Comparison of ENCODE assay signal across 10 cellular contexts in genomic region chr4:39030726-39031125, GRCh38. TPM values are rescaled to one million over a fixed set of nuclear protein-coding genes. Genes with fewer than 3 reads are reported as not detected.
DNase-seq lines count a peak whose midpoint lies in the region; ATAC-seq and TF ChIP-seq lines count a peak whose summit lies in the region.
"Had no signal": no experiment of that assay in that cellular context is flagged by ENCODE, and none has a peak within 500 bp of the region (broad histone marks: within the 10 kb centered on the region; RNA-seq: fewer than 3 reads in every experiment).

No MANE protein-coding gene starts in this region.

- H3K4me3 ChIP-seq in left ventricle myocardium inferior, result no peak overlapping the region
- H3K4me3 ChIP-seq: right atrium auricular region had no signal

- H3K27me3 Mint-ChIP-seq in natural killer cell treated with Interleukin-12 subunit alpha and Interleukin-12 subunit beta and Interleukin-15 and Interleukin-18, amount 100 ng/mL, for 72 hours, result no peaks in the 10 kb centered on the region

- no peaks in the 10 kb centered on the region for H3K27me3 ChIP-seq in left ventricle myocardium inferior (ENCODE audit: low read depth)
- H3K27me3 ChIP-seq: right atrium auricular region had no signal

- peak overlapping the region; percentile 88 to 97 for H3K27ac Mint-ChIP-seq in natural killer cell treated with Interleukin-12 subunit alpha and Interleukin-12 subunit beta and Interleukin-15 and Interleukin-18, amount 100 ng/mL, for 72 hours

- intact Hi-C loops in left ventricle myocardium inferior (cut with micrococcal nuclease), result no loop called here

- peak; percentile 1 for ATAC-seq in GM18520 (IDR thresholded peaks at IDR 0.05; ENCODE audit: unreplicated experiment)
- ATAC-seq in natural killer cell treated with Interleukin-12 subunit alpha and Interleukin-12 subunit beta and Interleukin-15 and Interleukin-18, amount 100 ng/mL, for 72 hours, result no peak
- no peak for ATAC-seq in activated CD4-positive, CD25-positive, alpha-beta regulatory T cell treated with anti-CD3 and anti-CD28 coated beads, Interleukin-2, amount 50 U/mL, for 24 hours
- ATAC-seq: left colon had no signal

- no peaks in the 10 kb centered on the region for H3K4me1 ChIP-seq in left ventricle myocardium inferior
- H3K4me1 ChIP-seq: right atrium auricular region had no signal

- H3K27ac ChIP-seq in KOPT-K1 (ENCODE audit: low read depth, low read length, poor library complexity, severe bottlenecking) (peak overlapping the region; percentile 63), left ventricle myocardium inferior (replicated peaks) (no peak overlapping the region)
- H3K27ac ChIP-seq: right atrium auricular region had no signal

- no peaks in the 10 kb centered on the region for H3K9me3 Mint-ChIP-seq in natural killer cell treated with Interleukin-12 subunit alpha and Interleukin-12 subunit beta and Interleukin-15 and Interleukin-18, amount 100 ng/mL, for 72 hours

- H3K4me3 Mint-ChIP-seq in natural killer cell treated with Interleukin-12 subunit alpha and Interleukin-12 subunit beta and Interleukin-15 and Interleukin-18, amount 100 ng/mL, for 72 hours, result peak overlapping the region; percentile 89

- no peaks in the 10 kb centered on the region for H3K9me3 ChIP-seq in KOPT-K1 (ENCODE audit: insufficient read depth, low read length, poor library complexity, severe bottlenecking)
- H3K9me3 ChIP-seq in left ventricle myocardium inferior (replicated peaks), result no peaks in the 10 kb centered on the region
- H3K9me3 ChIP-seq: right atrium auricular region had no signal

- no peak for TF ChIP-seq CTCF in GM10248 (IDR thresholded peaks at IDR 0.05; ENCODE audit: control extremely low read depth, extremely low read depth, low read depth, missing control alignments)
- TF ChIP-seq CTCF in left ventricle myocardium inferior (IDR thresholded peaks at IDR 0.05; ENCODE audit: borderline replicate concordance), result no peak

- peaks cover 15 to 37% of the 10 kb centered on the region in 2 donors for H3K4me1 Mint-ChIP-seq in natural killer cell treated with Interleukin-12 subunit alpha and Interleukin-12 subunit beta and Interleukin-15 and Interleukin-18, amount 100 ng/mL, for 72 hours (ENCODE audit: low read depth in 2 of 2)

- POLR2A ChIA-PET in GM10248 (lab: Yijun Ruan, JAX), result interaction anchor here (0.5 to 2.2 kb wide), 2 partner anchors 14 to 30 kb away, joined by 3 to 7 read pairs; no protein-coding TSS in a partner anchor

- CTCF ChIA-PET in GM10248 (lab: Yijun Ruan, JAX), result interaction anchor here (0.9 to 2.6 kb wide), 7 partner anchors 9 to 271 kb away, joined by 3 to 9 read pairs (median 3); no protein-coding TSS in a partner anchor

- H3K36me3 ChIP-seq in KOPT-K1 (ENCODE audit: insufficient read depth, low read length) (no peaks in the 10 kb centered on the region), left ventricle myocardium inferior (no peaks in the 10 kb centered on the region)
- H3K36me3 ChIP-seq: right atrium auricular region had no signal

- DNase-seq in amniotic epithelial cell (ENCODE audit: low read depth) (peak; percentile 11), GM10248 (ENCODE audit: extremely low spot score) (no peak), left ventricle myocardium inferior (no peak)
- DNase-seq in natural killer cell treated with Interleukin-12 subunit alpha and Interleukin-12 subunit beta and Interleukin-15 and Interleukin-18, amount 100 ng/mL, for 72 hours (ENCODE audit: low spot score), result no peak
- DNase-seq: left colon, NCI-H524 had no signal

- no peaks in the 10 kb centered on the region for H3K36me3 Mint-ChIP-seq in natural killer cell treated with Interleukin-12 subunit alpha and Interleukin-12 subunit beta and Interleukin-15 and Interleukin-18, amount 100 ng/mL, for 72 hours

RNA-seq across cellular contexts. Expression of gene TMEM156, which starts 1.5 kb away (rescaled TPM):
- total RNA-seq in natural killer cell treated with Interleukin-12 subunit alpha and Interleukin-12 subunit beta and Interleukin-15 and Interleukin-18, amount 100 ng/mL, for 72 hours, result 10 to 100 TPM in 1 of 2 donors, 1 to 10 TPM in 1; 7.9 to 10.3 TPM
- not detected for total RNA-seq in left ventricle myocardium inferior
- total RNA-seq: right atrium auricular region had no signal

RNA-seq across cellular contexts. Expression of gene KLHL5, which starts 31.3 kb away (rescaled TPM):
- total RNA-seq in natural killer cell treated with Interleukin-12 subunit alpha and Interleukin-12 subunit beta and Interleukin-15 and Interleukin-18, amount 100 ng/mL, for 72 hours, result 10 to 100 TPM; 13.6 to 20.8 TPM
- total RNA-seq in left ventricle myocardium inferior, result 11.2 TPM
